Comparison of ENCODE assay signal across 1 cellular context in genomic region chr17:1573932-1574696, GRCh38.
A peak's percentile ranks its signal among the peaks of the same experiment; 100 is the strongest.
TF ChIP-seq lines count a peak whose summit lies in the region.

No MANE protein-coding gene starts in this region.

TF ChIP-seq in HepG2, 621 proteins besides CTCF, POLR2A, EP300 and RAD21 (continued from another document and continues in another):
- TF ChIP-seq, protein P1, sequence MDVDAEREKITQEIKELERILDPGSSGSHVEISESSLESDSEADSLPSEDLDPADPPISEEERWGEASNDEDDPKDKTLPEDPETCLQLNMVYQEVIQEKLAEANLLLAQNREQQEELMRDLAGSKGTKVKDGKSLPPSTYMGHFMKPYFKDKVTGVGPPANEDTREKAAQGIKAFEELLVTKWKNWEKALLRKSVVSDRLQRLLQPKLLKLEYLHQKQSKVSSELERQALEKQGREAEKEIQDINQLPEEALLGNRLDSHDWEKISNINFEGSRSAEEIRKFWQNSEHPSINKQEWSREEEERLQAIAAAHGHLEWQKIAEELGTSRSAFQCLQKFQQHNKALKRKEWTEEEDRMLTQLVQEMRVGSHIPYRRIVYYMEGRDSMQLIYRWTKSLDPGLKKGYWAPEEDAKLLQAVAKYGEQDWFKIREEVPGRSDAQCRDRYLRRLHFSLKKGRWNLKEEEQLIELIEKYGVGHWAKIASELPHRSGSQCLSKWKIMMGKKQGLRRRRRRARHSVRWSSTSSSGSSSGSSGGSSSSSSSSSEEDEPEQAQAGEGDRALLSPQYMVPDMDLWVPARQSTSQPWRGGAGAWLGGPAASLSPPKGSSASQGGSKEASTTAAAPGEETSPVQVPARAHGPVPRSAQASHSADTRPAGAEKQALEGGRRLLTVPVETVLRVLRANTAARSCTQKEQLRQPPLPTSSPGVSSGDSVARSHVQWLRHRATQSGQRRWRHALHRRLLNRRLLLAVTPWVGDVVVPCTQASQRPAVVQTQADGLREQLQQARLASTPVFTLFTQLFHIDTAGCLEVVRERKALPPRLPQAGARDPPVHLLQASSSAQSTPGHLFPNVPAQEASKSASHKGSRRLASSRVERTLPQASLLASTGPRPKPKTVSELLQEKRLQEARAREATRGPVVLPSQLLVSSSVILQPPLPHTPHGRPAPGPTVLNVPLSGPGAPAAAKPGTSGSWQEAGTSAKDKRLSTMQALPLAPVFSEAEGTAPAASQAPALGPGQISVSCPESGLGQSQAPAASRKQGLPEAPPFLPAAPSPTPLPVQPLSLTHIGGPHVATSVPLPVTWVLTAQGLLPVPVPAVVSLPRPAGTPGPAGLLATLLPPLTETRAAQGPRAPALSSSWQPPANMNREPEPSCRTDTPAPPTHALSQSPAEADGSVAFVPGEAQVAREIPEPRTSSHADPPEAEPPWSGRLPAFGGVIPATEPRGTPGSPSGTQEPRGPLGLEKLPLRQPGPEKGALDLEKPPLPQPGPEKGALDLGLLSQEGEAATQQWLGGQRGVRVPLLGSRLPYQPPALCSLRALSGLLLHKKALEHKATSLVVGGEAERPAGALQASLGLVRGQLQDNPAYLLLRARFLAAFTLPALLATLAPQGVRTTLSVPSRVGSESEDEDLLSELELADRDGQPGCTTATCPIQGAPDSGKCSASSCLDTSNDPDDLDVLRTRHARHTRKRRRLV (CRISPR knock-in tag; IDR thresholded peaks at IDR 0.05), result no peak
- TF ChIP-seq ZFYVE20 (CRISPR knock-in tag; IDR thresholded peaks at IDR 0.05; ENCODE audit: borderline replicate concordance, low read depth) (no peak), NPAS2 (CRISPR knock-in tag; IDR thresholded peaks at IDR 0.05; ENCODE audit: borderline replicate concordance) (no peak), SMC3 (IDR thresholded peaks at IDR 0.05; ENCODE audit: low read length) (peak; percentile 59; the same call in 1 of the 2 replicates), ZMYM2 (CRISPR knock-in tag; IDR thresholded peaks at IDR 0.05) (no peak), PAX8 (CRISPR knock-in tag; IDR thresholded peaks at IDR 0.05; ENCODE audit: borderline replicate concordance) (no peak), ZNF333 (CRISPR knock-in tag; IDR thresholded peaks at IDR 0.05; ENCODE audit: borderline replicate concordance) (no peak), ZZZ3 (CRISPR knock-in tag; IDR thresholded peaks at IDR 0.05; ENCODE audit: borderline replicate concordance) (no peak), NCOA5 (CRISPR knock-in tag; IDR thresholded peaks at IDR 0.05) (no peak), WIZ (CRISPR knock-in tag; IDR thresholded peaks at IDR 0.05) (no peak), STAT5B (CRISPR knock-in tag; IDR thresholded peaks at IDR 0.05) (no peak), TEAD3 (CRISPR knock-in tag; optimal IDR thresholded peaks at IDR 0.05; ENCODE audit: borderline replicate concordance) (no peak), ZNF460 (CRISPR knock-in tag; IDR thresholded peaks at IDR 0.05; ENCODE audit: borderline replicate concordance) (no peak), ZFY (CRISPR knock-in tag; IDR thresholded peaks at IDR 0.05) (peak; percentile 37; the same call in 1 of the 2 replicates), KDM6A (CRISPR knock-in tag; IDR thresholded peaks at IDR 0.05; ENCODE audit: low read depth) (no peak), THAP8 (CRISPR knock-in tag; IDR thresholded peaks at IDR 0.05; ENCODE audit: borderline replicate concordance) (no peak), TAF15 (IDR thresholded peaks at IDR 0.05; ENCODE audit: low read depth, low read length, poor library complexity, severe bottlenecking) (no peak), ZNF720 (CRISPR knock-in tag; IDR thresholded peaks at IDR 0.05) (no peak), ATF3 (CRISPR knock-in tag; IDR thresholded peaks at IDR 0.05) (no peak), ZNF777 (CRISPR knock-in tag; IDR thresholded peaks at IDR 0.05) (no peak), ZNF44 (CRISPR knock-in tag; IDR thresholded peaks at IDR 0.05) (no peak), ZNF652 (CRISPR knock-in tag; IDR thresholded peaks at IDR 0.05; ENCODE audit: borderline replicate concordance, low read depth) (no peak), MTERF4 (CRISPR knock-in tag; IDR thresholded peaks at IDR 0.05) (no peak), TFAP4 (IDR thresholded peaks at IDR 0.05; ENCODE audit: borderline replicate concordance, low read depth) (peak; percentile 48; the same call in 1 of the 2 replicates), SALL2 (CRISPR knock-in tag; IDR thresholded peaks at IDR 0.05) (peak; percentile 77; the same call in 1 of the 2 replicates), ZNF790 (CRISPR knock-in tag; IDR thresholded peaks at IDR 0.05; ENCODE audit: borderline replicate concordance) (no peak), ZNF3 (CRISPR knock-in tag; IDR thresholded peaks at IDR 0.05) (no peak), ARNT (IDR thresholded peaks at IDR 0.05) (no peak), PAXIP1 (CRISPR knock-in tag; conservative IDR thresholded peaks at IDR 0.05) (no peak), KDM3A (CRISPR knock-in tag; IDR thresholded peaks at IDR 0.05; ENCODE audit: low read depth) (peak; percentile 71; the same call in 1 of the 2 replicates), KAT7 (CRISPR knock-in tag; IDR thresholded peaks at IDR 0.05; ENCODE audit: borderline replicate concordance) (no peak), SNAPC5 (CRISPR knock-in tag; IDR thresholded peaks at IDR 0.05; ENCODE audit: borderline replicate concordance) (no peak), MYC (CRISPR knock-in tag; IDR thresholded peaks at IDR 0.05; ENCODE audit: borderline replicate concordance) (peak; percentile 42; the same call in 1 of the 2 replicates), SMARCE1 (IDR thresholded peaks at IDR 0.05; ENCODE audit: borderline replicate concordance) (no peak), ZNF746 (CRISPR knock-in tag; IDR thresholded peaks at IDR 0.05) (no peak), TCF7L2 (IDR thresholded peaks at IDR 0.05; ENCODE audit: low read depth, low read length) (no peak), JUN (CRISPR knock-in tag; IDR thresholded peaks at IDR 0.05) (no peak), ZSCAN22 (CRISPR knock-in tag; IDR thresholded peaks at IDR 0.05) (no peak)
- TF ChIP-seq, protein P2, sequence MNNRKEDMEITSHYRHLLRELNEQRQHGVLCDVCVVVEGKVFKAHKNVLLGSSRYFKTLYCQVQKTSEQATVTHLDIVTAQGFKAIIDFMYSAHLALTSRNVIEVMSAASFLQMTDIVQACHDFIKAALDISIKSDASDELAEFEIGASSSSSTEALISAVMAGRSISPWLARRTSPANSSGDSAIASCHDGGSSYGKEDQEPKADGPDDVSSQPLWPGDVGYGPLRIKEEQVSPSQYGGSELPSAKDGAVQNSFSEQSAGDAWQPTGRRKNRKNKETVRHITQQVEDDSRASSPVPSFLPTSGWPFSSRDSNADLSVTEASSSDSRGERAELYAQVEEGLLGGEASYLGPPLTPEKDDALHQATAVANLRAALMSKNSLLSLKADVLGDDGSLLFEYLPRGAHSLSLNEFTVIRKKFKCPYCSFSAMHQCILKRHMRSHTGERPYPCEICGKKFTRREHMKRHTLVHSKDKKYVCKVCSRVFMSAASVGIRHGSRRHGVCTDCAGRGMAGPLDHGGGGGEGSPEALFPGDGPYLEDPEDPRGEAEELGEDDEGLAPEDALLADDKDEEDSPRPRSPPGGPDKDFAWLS (CRISPR knock-in tag; IDR thresholded peaks at IDR 0.05; ENCODE audit: borderline replicate concordance), result no peak
- TF ChIP-seq, protein P3, sequence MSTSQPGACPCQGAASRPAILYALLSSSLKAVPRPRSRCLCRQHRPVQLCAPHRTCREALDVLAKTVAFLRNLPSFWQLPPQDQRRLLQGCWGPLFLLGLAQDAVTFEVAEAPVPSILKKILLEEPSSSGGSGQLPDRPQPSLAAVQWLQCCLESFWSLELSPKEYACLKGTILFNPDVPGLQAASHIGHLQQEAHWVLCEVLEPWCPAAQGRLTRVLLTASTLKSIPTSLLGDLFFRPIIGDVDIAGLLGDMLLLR (CRISPR knock-in tag; IDR thresholded peaks at IDR 0.05), result no peak
- TF ChIP-seq, protein P4, sequence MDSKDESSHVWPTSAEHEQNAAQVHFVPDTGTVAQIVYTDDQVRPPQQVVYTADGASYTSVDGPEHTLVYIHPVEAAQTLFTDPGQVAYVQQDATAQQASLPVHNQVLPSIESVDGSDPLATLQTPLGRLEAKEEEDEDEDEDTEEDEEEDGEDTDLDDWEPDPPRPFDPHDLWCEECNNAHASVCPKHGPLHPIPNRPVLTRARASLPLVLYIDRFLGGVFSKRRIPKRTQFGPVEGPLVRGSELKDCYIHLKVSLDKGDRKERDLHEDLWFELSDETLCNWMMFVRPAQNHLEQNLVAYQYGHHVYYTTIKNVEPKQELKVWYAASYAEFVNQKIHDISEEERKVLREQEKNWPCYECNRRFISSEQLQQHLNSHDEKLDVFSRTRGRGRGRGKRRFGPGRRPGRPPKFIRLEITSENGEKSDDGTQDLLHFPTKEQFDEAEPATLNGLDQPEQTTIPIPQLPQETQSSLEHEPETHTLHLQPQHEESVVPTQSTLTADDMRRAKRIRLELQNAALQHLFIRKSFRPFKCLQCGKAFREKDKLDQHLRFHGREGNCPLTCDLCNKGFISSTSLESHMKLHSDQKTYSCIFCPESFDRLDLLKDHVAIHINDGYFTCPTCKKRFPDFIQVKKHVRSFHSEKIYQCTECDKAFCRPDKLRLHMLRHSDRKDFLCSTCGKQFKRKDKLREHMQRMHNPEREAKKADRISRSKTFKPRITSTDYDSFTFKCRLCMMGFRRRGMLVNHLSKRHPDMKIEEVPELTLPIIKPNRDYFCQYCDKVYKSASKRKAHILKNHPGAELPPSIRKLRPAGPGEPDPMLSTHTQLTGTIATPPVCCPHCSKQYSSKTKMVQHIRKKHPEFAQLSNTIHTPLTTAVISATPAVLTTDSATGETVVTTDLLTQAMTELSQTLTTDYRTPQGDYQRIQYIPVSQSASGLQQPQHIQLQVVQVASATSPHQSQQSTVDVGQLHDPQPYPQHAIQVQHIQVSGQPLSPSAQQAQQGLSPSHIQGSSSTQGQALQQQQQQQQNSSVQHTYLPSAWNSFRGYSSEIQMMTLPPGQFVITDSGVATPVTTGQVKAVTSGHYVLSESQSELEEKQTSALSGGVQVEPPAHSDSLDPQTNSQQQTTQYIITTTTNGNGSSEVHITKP (CRISPR knock-in tag; IDR thresholded peaks at IDR 0.05; ENCODE audit: low read depth), result no peak
- TF ChIP-seq, protein P5, sequence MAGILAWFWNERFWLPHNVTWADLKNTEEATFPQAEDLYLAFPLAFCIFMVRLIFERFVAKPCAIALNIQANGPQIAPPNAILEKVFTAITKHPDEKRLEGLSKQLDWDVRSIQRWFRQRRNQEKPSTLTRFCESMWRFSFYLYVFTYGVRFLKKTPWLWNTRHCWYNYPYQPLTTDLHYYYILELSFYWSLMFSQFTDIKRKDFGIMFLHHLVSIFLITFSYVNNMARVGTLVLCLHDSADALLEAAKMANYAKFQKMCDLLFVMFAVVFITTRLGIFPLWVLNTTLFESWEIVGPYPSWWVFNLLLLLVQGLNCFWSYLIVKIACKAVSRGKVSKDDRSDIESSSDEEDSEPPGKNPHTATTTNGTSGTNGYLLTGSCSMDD (CRISPR knock-in tag; IDR thresholded peaks at IDR 0.05), result no peak
- TF ChIP-seq, protein P6, sequence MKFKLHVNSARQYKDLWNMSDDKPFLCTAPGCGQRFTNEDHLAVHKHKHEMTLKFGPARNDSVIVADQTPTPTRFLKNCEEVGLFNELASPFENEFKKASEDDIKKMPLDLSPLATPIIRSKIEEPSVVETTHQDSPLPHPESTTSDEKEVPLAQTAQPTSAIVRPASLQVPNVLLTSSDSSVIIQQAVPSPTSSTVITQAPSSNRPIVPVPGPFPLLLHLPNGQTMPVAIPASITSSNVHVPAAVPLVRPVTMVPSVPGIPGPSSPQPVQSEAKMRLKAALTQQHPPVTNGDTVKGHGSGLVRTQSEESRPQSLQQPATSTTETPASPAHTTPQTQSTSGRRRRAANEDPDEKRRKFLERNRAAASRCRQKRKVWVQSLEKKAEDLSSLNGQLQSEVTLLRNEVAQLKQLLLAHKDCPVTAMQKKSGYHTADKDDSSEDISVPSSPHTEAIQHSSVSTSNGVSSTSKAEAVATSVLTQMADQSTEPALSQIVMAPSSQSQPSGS (CRISPR knock-in tag; IDR thresholded peaks at IDR 0.05), result no peak
